6 cellular contexts compared by ENCODE assay signal in the genomic region with DNA sequence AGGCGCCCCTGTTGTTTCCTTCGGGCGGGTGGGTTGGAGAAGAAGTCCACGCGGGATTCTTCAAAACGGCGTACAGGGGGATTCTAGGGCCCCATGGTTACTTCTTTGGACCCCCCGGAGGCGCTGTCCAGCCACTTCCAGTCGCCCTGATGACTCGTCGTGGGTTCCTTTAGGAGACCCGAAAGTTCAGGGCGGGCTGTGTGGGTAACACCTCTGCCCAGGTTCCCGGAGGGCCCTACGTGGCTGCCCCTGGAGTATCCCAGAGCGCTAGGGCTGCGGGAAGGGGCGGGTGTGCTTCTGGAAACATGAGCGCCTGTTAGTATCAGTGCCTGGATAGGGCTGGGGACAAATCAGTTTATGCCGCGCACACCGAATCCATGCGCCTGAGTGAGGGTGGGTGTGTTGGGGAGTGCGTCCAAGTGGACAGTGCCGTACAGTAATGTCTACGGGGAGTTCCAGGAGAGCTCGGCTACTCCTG.
DNase-seq lines count a peak whose midpoint lies in the region; TF ChIP-seq lines count a peak whose summit lies in the region.

No MANE protein-coding gene starts in this region.

- peaks cover 3% of the 10 kb centered on the region for H3K36me3 ChIP-seq in rectal smooth muscle tissue (ENCODE audit: control insufficient read depth, insufficient read depth, low read length)

- H3K4me3 ChIP-seq in coronary artery: peak overlapping the region; percentile 69
- peak overlapping the region; percentile 58 for H3K4me3 ChIP-seq in rectal smooth muscle tissue (ENCODE audit: low read length)

- TF ChIP-seq CTCF in coronary artery (IDR thresholded peaks at IDR 0.05): no peak
- no peak for TF ChIP-seq CTCF in nephron progenitor cell (IDR thresholded peaks at IDR 0.05)

- H3K36me3 Mint-ChIP-seq in nephron progenitor cell (ENCODE audit: low read depth): peaks cover under 1% of the 10 kb centered on the region

- peak overlapping the region in 1 of 2 donors; percentile 88 for H3K27ac ChIP-seq in coronary artery
- H3K27ac ChIP-seq in rectal smooth muscle tissue (ENCODE audit: low read depth, low read length): peak overlapping the region; percentile 21

- DNase-seq in DMS53 treated with DMSO at 0.1 percent for 48 hours (lab: John Stamatoyannopoulos, UW; ENCODE audit: unreplicated experiment): peak; percentile 43
- peak; percentile 44 for DNase-seq in NCI-H2171 (lab: John Stamatoyannopoulos, UW)
- no peak for DNase-seq in coronary artery (ENCODE audit: low spot score)
- DNase-seq in nephron progenitor cell: no peak
- no peak for DNase-seq in inferior parietal cortex (ENCODE audit: extremely low spot score)

- H3K4me1 Mint-ChIP-seq in nephron progenitor cell: peaks cover 15% of the 10 kb centered on the region

- no peaks in the 10 kb centered on the region for H3K27me3 ChIP-seq in rectal smooth muscle tissue (ENCODE audit: control insufficient read depth, insufficient read depth, low read length)

- no peak overlapping the region for H3K4me3 Mint-ChIP-seq in nephron progenitor cell

- peaks cover 72% of the 10 kb centered on the region for H3K27me3 Mint-ChIP-seq in nephron progenitor cell (ENCODE audit: low read depth, poor library complexity)

- no peak overlapping the region for H3K9ac ChIP-seq in rectal smooth muscle tissue (ENCODE audit: low read length)

- H3K4me1 ChIP-seq in rectal smooth muscle tissue (ENCODE audit: control insufficient read depth, insufficient read depth, low read length): peaks cover under 1% of the 10 kb centered on the region

- no peak overlapping the region for H3K27ac Mint-ChIP-seq in nephron progenitor cell

- H3K9me3 Mint-ChIP-seq in nephron progenitor cell: no peaks in the 10 kb centered on the region

Comparison
In these comparisons a context has a peak if more than half of its experiments do, and no peak if none do; other contexts are left out.
1. DNase-seq: peak in DMS53 treated with DMSO at 0.1 percent for 48 hours (single experiment) and NCI-H2171 (single experiment); none in coronary artery (single experiment), nephron progenitor cell (single experiment) and inferior parietal cortex (single experiment).